In genomic region chrX:71671938-71672337, GRCh38 we compare ENCODE assay signal across 1 cellular context.
TF ChIP-seq lines count a peak whose summit lies in the region.

No MANE protein-coding gene starts in this region.

TF ChIP-seq in HepG2, 621 proteins besides CTCF, POLR2A, EP300 and RAD21:
- TF ChIP-seq KLF13 (CRISPR knock-in tag; IDR thresholded peaks at IDR 0.05) (no peak), THYN1 (CRISPR knock-in tag; IDR thresholded peaks at IDR 0.05; ENCODE audit: borderline replicate concordance, low read depth) (no peak), TP53 (CRISPR knock-in tag; conservative IDR thresholded peaks at IDR 0.05) (no peak), ZFP41 (CRISPR knock-in tag; IDR thresholded peaks at IDR 0.05; ENCODE audit: borderline replicate concordance) (no peak), ZNF335 (CRISPR knock-in tag; IDR thresholded peaks at IDR 0.05) (no peak), ZNF484 (CRISPR knock-in tag; IDR thresholded peaks at IDR 0.05; ENCODE audit: borderline replicate concordance, low read depth) (no peak), ZNF496 (CRISPR knock-in tag; IDR thresholded peaks at IDR 0.05; ENCODE audit: insufficient replicate concordance) (no peak), ZNF740 (CRISPR knock-in tag; IDR thresholded peaks at IDR 0.05) (no peak), NFYC (CRISPR knock-in tag; IDR thresholded peaks at IDR 0.05) (no peak), NPAS2 (CRISPR knock-in tag; IDR thresholded peaks at IDR 0.05; ENCODE audit: borderline replicate concordance) (no peak), ZNF737 (CRISPR knock-in tag; IDR thresholded peaks at IDR 0.05; ENCODE audit: borderline replicate concordance) (no peak), ZNF768 (CRISPR knock-in tag; IDR thresholded peaks at IDR 0.05) (no peak), PAF1 (CRISPR knock-in tag; IDR thresholded peaks at IDR 0.05) (no peak), CENPBD1 (CRISPR knock-in tag; IDR thresholded peaks at IDR 0.05; ENCODE audit: borderline replicate concordance, low read depth) (no peak), ZNF296 (CRISPR knock-in tag; conservative IDR thresholded peaks at IDR 0.05) (no peak), ZNF207 (IDR thresholded peaks at IDR 0.05; ENCODE audit: borderline replicate concordance) (no peak)
- TF ChIP-seq, protein P1, sequence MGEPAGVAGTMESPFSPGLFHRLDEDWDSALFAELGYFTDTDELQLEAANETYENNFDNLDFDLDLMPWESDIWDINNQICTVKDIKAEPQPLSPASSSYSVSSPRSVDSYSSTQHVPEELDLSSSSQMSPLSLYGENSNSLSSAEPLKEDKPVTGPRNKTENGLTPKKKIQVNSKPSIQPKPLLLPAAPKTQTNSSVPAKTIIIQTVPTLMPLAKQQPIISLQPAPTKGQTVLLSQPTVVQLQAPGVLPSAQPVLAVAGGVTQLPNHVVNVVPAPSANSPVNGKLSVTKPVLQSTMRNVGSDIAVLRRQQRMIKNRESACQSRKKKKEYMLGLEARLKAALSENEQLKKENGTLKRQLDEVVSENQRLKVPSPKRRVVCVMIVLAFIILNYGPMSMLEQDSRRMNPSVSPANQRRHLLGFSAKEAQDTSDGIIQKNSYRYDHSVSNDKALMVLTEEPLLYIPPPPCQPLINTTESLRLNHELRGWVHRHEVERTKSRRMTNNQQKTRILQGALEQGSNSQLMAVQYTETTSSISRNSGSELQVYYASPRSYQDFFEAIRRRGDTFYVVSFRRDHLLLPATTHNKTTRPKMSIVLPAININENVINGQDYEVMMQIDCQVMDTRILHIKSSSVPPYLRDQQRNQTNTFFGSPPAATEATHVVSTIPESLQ (CRISPR knock-in tag; conservative IDR thresholded peaks at IDR 0.05), result no peak
- TF ChIP-seq, protein P2, sequence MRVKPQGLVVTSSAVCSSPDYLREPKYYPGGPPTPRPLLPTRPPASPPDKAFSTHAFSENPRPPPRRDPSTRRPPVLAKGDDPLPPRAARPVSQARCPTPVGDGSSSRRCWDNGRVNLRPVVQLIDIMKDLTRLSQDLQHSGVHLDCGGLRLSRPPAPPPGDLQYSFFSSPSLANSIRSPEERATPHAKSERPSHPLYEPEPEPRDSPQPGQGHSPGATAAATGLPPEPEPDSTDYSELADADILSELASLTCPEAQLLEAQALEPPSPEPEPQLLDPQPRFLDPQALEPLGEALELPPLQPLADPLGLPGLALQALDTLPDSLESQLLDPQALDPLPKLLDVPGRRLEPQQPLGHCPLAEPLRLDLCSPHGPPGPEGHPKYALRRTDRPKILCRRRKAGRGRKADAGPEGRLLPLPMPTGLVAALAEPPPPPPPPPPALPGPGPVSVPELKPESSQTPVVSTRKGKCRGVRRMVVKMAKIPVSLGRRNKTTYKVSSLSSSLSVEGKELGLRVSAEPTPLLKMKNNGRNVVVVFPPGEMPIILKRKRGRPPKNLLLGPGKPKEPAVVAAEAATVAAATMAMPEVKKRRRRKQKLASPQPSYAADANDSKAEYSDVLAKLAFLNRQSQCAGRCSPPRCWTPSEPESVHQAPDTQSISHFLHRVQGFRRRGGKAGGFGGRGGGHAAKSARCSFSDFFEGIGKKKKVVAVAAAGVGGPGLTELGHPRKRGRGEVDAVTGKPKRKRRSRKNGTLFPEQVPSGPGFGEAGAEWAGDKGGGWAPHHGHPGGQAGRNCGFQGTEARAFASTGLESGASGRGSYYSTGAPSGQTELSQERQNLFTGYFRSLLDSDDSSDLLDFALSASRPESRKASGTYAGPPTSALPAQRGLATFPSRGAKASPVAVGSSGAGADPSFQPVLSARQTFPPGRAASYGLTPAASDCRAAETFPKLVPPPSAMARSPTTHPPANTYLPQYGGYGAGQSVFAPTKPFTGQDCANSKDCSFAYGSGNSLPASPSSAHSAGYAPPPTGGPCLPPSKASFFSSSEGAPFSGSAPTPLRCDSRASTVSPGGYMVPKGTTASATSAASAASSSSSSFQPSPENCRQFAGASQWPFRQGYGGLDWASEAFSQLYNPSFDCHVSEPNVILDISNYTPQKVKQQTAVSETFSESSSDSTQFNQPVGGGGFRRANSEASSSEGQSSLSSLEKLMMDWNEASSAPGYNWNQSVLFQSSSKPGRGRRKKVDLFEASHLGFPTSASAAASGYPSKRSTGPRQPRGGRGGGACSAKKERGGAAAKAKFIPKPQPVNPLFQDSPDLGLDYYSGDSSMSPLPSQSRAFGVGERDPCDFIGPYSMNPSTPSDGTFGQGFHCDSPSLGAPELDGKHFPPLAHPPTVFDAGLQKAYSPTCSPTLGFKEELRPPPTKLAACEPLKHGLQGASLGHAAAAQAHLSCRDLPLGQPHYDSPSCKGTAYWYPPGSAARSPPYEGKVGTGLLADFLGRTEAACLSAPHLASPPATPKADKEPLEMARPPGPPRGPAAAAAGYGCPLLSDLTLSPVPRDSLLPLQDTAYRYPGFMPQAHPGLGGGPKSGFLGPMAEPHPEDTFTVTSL (CRISPR knock-in tag; IDR thresholded peaks at IDR 0.05; ENCODE audit: borderline replicate concordance), result no peak
